In the genomic region with DNA sequence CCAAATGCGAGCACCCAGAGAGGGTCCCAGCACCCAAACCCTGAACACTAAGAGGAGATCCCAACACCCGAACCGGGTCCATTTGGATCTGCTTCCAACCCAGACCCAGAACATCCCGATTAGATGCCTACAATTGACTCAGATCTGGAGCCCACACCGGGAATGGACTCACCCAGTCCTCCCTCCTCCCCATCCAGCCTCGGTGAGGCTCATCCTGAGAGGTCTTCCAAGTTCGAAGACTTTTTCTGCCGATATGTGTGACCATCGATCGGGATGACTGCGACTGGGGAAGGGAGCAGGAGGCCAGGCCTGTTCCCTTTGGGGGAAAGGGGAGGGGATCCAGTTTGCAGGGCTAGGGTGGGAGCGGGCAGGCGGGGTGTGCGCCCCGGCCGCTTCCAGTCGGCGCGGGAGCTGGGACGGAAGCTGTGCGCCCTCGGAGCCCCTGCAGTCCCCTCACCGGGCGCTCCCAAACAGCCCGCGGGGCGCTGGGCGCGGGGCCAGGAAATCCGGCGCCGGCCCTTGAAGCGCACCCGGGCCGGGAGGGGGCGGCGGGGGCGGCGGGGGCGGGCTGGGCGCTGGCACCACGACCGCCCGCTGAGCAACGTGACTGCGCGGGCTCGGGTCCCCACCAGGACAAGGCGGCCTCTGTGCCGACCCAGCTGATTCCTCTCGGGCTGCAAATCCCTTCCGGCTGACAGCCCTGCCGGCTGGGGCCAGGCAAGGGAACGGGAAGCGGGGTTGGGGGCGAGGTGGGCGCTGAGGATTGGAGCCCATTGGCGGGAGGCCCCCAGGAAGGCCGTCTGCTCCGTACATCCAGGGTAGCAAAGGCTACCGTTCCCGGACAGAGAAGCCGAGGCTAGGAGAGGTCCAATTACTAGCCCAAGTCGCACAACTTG, we compare ENCODE assay signal across 9 cellular contexts.
DNase-seq lines count a peak whose midpoint lies in the region; ATAC-seq, FAIRE-seq and TF ChIP-seq lines count a peak whose summit lies in the region.
"Had no signal": no experiment of that assay in that cellular context is flagged by ENCODE, and none has a peak within 500 bp of the region (broad histone marks: within the 10 kb centered on the region; RNA-seq: fewer than 3 reads in every experiment).

No MANE protein-coding gene starts in this region.

- CTCF ChIA-PET in endothelial cell of umbilical vein (lab: Charles Lee) = interaction anchor here (0.8 to 0.9 kb wide), 3 partner anchors 10 to 155 kb away, joined by 3 to 4 read pairs (median 3); no protein-coding TSS in a partner anchor
- CTCF ChIA-PET in Caco-2 (lab: Charles Lee) = no interaction called here

- H3K4me1 Mint-ChIP-seq in Caco-2 (ENCODE audit: low read depth, unreplicated experiment) = peaks cover 31% of the 10 kb centered on the region

- H3K79me2 ChIP-seq in endothelial cell of umbilical vein (ENCODE audit: control insufficient read depth, insufficient read depth, low read length) (no peaks in the 10 kb centered on the region), osteoblast (ENCODE audit: insufficient read depth, low read length) (no peaks in the 10 kb centered on the region)

- H3K27ac Mint-ChIP-seq in Caco-2 (ENCODE audit: unreplicated experiment) = no peak overlapping the region

- TF ChIP-seq POLR2A in endothelial cell of umbilical vein (IDR thresholded peaks at IDR 0.05; ENCODE audit: low read depth, low read length) = no peak

- H3K36me3 Mint-ChIP-seq in Caco-2 (ENCODE audit: insufficient read depth, unreplicated experiment) = no peaks in the 10 kb centered on the region

- H3K4me2 ChIP-seq in endothelial cell of umbilical vein (ENCODE audit: insufficient read depth, low read length) (peak overlapping the region; percentile 52), osteoblast (ENCODE audit: insufficient read depth, low read length) (peak overlapping the region; percentile 78)

- H3K4me3 ChIP-seq in endothelial cell of umbilical vein (replicated peaks in 1 of 3; ENCODE audit: insufficient read depth in 1 of 3, low read depth in 1 of 3, low read length in 3 of 3) (peak overlapping the region in 1 of 3 experiments; percentile 39), osteoblast (ENCODE audit: insufficient read depth, low read length) (peak overlapping the region; percentile 66), Caco-2 (ENCODE audit: low read depth, low read length) (no peak overlapping the region)

- intact Hi-C loops in endothelial cell of umbilical vein (cut with micrococcal nuclease) (loop anchor here (5.0 kb wide), 1 partner anchor 91 kb away; no protein-coding TSS in a partner anchor), Caco-2 (cut with micrococcal nuclease; ENCODE audit: unreplicated experiment) (no loop called here)

- H3K9ac ChIP-seq in endothelial cell of umbilical vein (replicated peaks; ENCODE audit: extremely low read depth, insufficient read depth, low read length) = no peak overlapping the region

- H3K36me3 ChIP-seq in endothelial cell of umbilical vein (ENCODE audit: control insufficient read depth in 2 of 2, extremely low read depth in 1 of 2, insufficient read depth in 2 of 2, low read length in 2 of 2) = no peaks in the 10 kb centered on the region
- no peaks in the 10 kb centered on the region for H3K36me3 ChIP-seq in osteoblast (ENCODE audit: insufficient read depth, low read length)
- H3K36me3 ChIP-seq in Caco-2 (ENCODE audit: control insufficient read depth, insufficient read depth, low read length) = no peaks in the 10 kb centered on the region

- no peaks in the 10 kb centered on the region for H3K9me3 ChIP-seq in endothelial cell of umbilical vein (replicated peaks; ENCODE audit: control insufficient read depth, insufficient read depth, low read length)
- H3K9me3 ChIP-seq in osteoblast (ENCODE audit: low read depth, low read length) = no peaks in the 10 kb centered on the region
- H3K9me3 ChIP-seq in Caco-2 = no peaks in the 10 kb centered on the region

- ATAC-seq in GM19328 (IDR thresholded peaks at IDR 0.05; ENCODE audit: unreplicated experiment) = no peak
- ATAC-seq in GM19397 (IDR thresholded peaks at IDR 0.05; ENCODE audit: unreplicated experiment) = no peak

- H3K27me3 Mint-ChIP-seq in Caco-2 (ENCODE audit: insufficient read depth, unreplicated experiment) = no peaks in the 10 kb centered on the region

- no peak for TF ChIP-seq CTCF in endothelial cell of umbilical vein (IDR thresholded peaks at IDR 0.05; ENCODE audit: extremely low read depth in 1 of 2, insufficient read depth in 1 of 2, low read depth in 1 of 2, low read length in 2 of 2)
- TF ChIP-seq CTCF in osteoblast (IDR thresholded peaks at IDR 0.05; ENCODE audit: extremely low read depth, low read depth, low read length) = no peak
- no peak for TF ChIP-seq CTCF in Caco-2 (IDR thresholded peaks at IDR 0.05; ENCODE audit: insufficient read depth in 1 of 2, low read depth in 1 of 2, low read length in 1 of 2, severe bottlenecking in 1 of 2, unreplicated experiment in 1 of 2)

- no peak overlapping the region for H3K27ac ChIP-seq in endothelial cell of umbilical vein (ENCODE audit: insufficient read depth, low read depth, low read length)
- no peak overlapping the region for H3K27ac ChIP-seq in osteoblast (ENCODE audit: low read depth, low read length)

- H3K27me3 ChIP-seq in endothelial cell of umbilical vein (ENCODE audit: control insufficient read depth in 2 of 2, insufficient read depth in 2 of 2, low read length in 2 of 2) = no peaks in the 10 kb centered on the region
- H3K27me3 ChIP-seq in osteoblast (ENCODE audit: insufficient read depth, low read length) = no peaks in the 10 kb centered on the region
- H3K27me3 ChIP-seq in Caco-2 (replicated peaks; ENCODE audit: control insufficient read depth, insufficient read depth, low read length) = no peaks in the 10 kb centered on the region

- no peaks in the 10 kb centered on the region for H3K9me1 ChIP-seq in endothelial cell of umbilical vein (replicated peaks; ENCODE audit: control insufficient read depth, extremely low read depth, insufficient read depth, low read length)

- BruUV-seq in endothelial cell of umbilical vein (replicated peaks; lab: Mats Ljungman, UMichigan) (no TSS peak), Caco-2 (replicated peaks; lab: Mats Ljungman, UMichigan) (no TSS peak)

- no peaks in the 10 kb centered on the region for H4K20me1 ChIP-seq in endothelial cell of umbilical vein (replicated peaks; ENCODE audit: control insufficient read depth, extremely low read depth, insufficient read depth, low read length)
- H4K20me1 ChIP-seq in osteoblast (ENCODE audit: insufficient read depth, low read length) = no peaks in the 10 kb centered on the region

- POLR2A ChIA-PET in endothelial cell of umbilical vein (lab: Charles Lee) = no interaction called here
- POLR2A ChIA-PET in Caco-2 (lab: Charles Lee) = no interaction called here

- H3K4me1 ChIP-seq in endothelial cell of umbilical vein (ENCODE audit: control insufficient read depth, extremely low read depth, insufficient read depth, low read length) = no peaks in the 10 kb centered on the region
- peaks cover 3% of the 10 kb centered on the region for H3K4me1 ChIP-seq in osteoblast (ENCODE audit: insufficient read depth, low read length)
- peaks cover 42% of the 10 kb centered on the region for H3K4me1 ChIP-seq in Caco-2

- DNase-seq in GM03348 (ENCODE audit: low spot score) = peak; percentile 54
- peak; percentile 84 for DNase-seq in SW480 (ENCODE audit: low spot score)
- no peak for DNase-seq in endothelial cell of umbilical vein (ENCODE audit: low read depth, low spot score)
- DNase-seq in osteoblast (ENCODE audit: insufficient read length, low spot score, missing footprints) = peak; percentile 87
- DNase-seq in Caco-2 = no peak
- no peak for DNase-seq in occipital lobe (lab: John Stamatoyannopoulos, UW)

- dilution Hi-C loops in endothelial cell of umbilical vein (cut with MboI; ENCODE audit: extremely low pct_ligation_motif_present, low sequenced_read_pairs) = loop anchor here (25.0 kb wide), 1 partner anchor 156 kb away; no protein-coding TSS in a partner anchor

- FAIRE-seq in endothelial cell of umbilical vein (lab: Jason Lieb, UNC) = no peak
- FAIRE-seq: colon had no signal

- no peak overlapping the region for H3K4me3 Mint-ChIP-seq in Caco-2 (ENCODE audit: unreplicated experiment)

- H2AFZ ChIP-seq in endothelial cell of umbilical vein (ENCODE audit: low read depth, low read length) (peak overlapping the region; percentile 89), osteoblast (ENCODE audit: low read length) (peak overlapping the region; percentile 85)

- H3K9me3 Mint-ChIP-seq in Caco-2 (ENCODE audit: unreplicated experiment) = no peaks in the 10 kb centered on the region

TF ChIP-seq in endothelial cell of umbilical vein, 7 proteins besides CTCF, POLR2A, EP300 and RAD21:
- TF ChIP-seq GATA2 (IDR thresholded peaks at IDR 0.05; ENCODE audit: insufficient read depth, insufficient read length, low read depth, low read length) = no peak
- no peak for TF ChIP-seq EZH2 (IDR thresholded peaks at IDR 0.05; ENCODE audit: borderline replicate concordance, low read depth, low read length, severe bottlenecking)
- TF ChIP-seq, protein P1, sequence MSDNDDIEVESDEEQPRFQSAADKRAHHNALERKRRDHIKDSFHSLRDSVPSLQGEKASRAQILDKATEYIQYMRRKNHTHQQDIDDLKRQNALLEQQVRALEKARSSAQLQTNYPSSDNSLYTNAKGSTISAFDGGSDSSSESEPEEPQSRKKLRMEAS (IDR thresholded peaks at IDR 0.05; ENCODE audit: insufficient read depth, insufficient read length) = no peak
- TF ChIP-seq JUN (IDR thresholded peaks at IDR 0.05; ENCODE audit: borderline replicate concordance, insufficient read depth, insufficient read length, low read depth) = no peak
- TF ChIP-seq FOS (IDR thresholded peaks at IDR 0.05; ENCODE audit: borderline replicate concordance, insufficient read depth, low read length) = no peak
- TF ChIP-seq MYC (IDR thresholded peaks at IDR 0.05; ENCODE audit: low read depth, low read length) = no peak
- no peak for TF ChIP-seq POLR2AphosphoS5 (IDR thresholded peaks at IDR 0.05; ENCODE audit: insufficient read depth, low read depth, low read length)

Comparison
In these comparisons a context has a peak if more than half of its experiments do, and no peak if none do; other contexts are left out.
1. DNase-seq: peak in GM03348 (single experiment), SW480 (single experiment) and osteoblast (single experiment); none in endothelial cell of umbilical vein (single experiment), Caco-2 (0 of 2) and occipital lobe (single experiment).